9 cellular contexts compared by ENCODE assay signal in the genomic region with DNA sequence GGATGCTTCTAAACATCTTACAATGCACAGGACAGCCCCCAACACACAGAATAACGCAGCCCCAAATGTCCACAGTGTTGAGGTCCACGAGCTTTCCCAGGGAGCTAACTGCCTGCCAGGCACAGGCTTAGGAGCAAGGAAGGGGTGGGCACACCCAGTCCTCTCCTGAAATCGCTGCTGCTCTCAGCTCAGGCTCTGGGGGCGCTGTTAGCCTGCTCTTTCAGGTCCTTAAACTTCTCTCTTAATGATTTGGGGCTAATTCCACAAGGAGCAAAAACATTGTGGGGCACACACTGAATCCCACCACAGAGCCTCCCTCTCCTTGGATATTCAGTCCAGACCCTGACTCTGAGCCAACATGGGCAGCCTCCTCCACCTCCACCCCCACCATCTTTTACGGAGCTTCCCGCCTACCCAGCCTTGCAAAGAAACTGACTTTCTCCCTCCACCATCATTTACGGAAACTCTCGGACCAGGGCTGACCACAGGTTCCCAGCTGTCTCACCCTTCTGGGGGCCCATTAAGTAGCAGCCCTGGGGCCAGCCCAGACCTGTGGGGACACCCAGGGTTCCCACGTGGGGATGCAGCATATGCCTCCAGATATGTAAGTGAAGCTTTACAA. TPM values are rescaled to one million over a fixed set of nuclear protein-coding genes. Genes with fewer than 3 reads are reported as not detected.
A peak's percentile ranks its signal among the peaks of the same experiment; 100 is the strongest.
DNase-seq lines count a peak whose midpoint lies in the region; FAIRE-seq and TF ChIP-seq lines count a peak whose summit lies in the region.
"Had no signal": no experiment of that assay in that cellular context is flagged by ENCODE, and none has a peak within 500 bp of the region (broad histone marks: within the 10 kb centered on the region; RNA-seq: fewer than 3 reads in every experiment).

No MANE protein-coding gene starts in this region.

- no peak overlapping the region for H3K27ac ChIP-seq in SU-DHL-6 (ENCODE audit: low read depth, low read length)

- H3K36me3 Mint-ChIP-seq in progenitor cell of endocrine pancreas (ENCODE audit: insufficient read depth) = no peaks in the 10 kb centered on the region

- no peak overlapping the region for H3K9ac ChIP-seq in SU-DHL-6 (ENCODE audit: low read length)

- peaks cover 45% of the 10 kb centered on the region for H3K27me3 Mint-ChIP-seq in progenitor cell of endocrine pancreas

- no peak for FAIRE-seq in D721Med (lab: Jason Lieb, UNC)

- no peaks in the 10 kb centered on the region for H3K79me2 ChIP-seq in SU-DHL-6 (ENCODE audit: insufficient read depth, low read length)

- no peaks in the 10 kb centered on the region for H3K9me2 ChIP-seq in SU-DHL-6 (replicated peaks; ENCODE audit: insufficient read depth, low read length)

- no peaks in the 10 kb centered on the region for H3K4me1 Mint-ChIP-seq in progenitor cell of endocrine pancreas (ENCODE audit: low read depth)

- no peak for TF ChIP-seq POLR2A in erythroblast (IDR thresholded peaks at IDR 0.05; ENCODE audit: low read length)

- no peaks in the 10 kb centered on the region for H3K36me3 ChIP-seq in SU-DHL-6 (ENCODE audit: low read length)

- H3K9me3 Mint-ChIP-seq in progenitor cell of endocrine pancreas (ENCODE audit: low read depth) = no peaks in the 10 kb centered on the region

- no peaks in the 10 kb centered on the region for H3K9me3 ChIP-seq in SU-DHL-6 (ENCODE audit: insufficient read depth, low read length)

- no peak overlapping the region for H3K4me3 Mint-ChIP-seq in progenitor cell of endocrine pancreas (ENCODE audit: low read depth)

- H3K4me2 ChIP-seq in SU-DHL-6 (ENCODE audit: low read depth, low read length, poor library complexity, severe bottlenecking) = no peak overlapping the region

- H3K27me3 ChIP-seq in SU-DHL-6 (ENCODE audit: low read length) = no peaks in the 10 kb centered on the region; the same call in 1 of the 2 replicates

- DNase-seq in D721Med (ENCODE audit: insufficient read length, low spot score) (no peak), HFF-Myc (ENCODE audit: extremely low read depth, low read depth) (no peak), erythroblast (lab: John Stamatoyannopoulos, UW) (peak; percentile 28 to 53), progenitor cell of endocrine pancreas (ENCODE audit: low spot score, unreplicated experiment) (no peak), OCI-M2 (lab: John Stamatoyannopoulos, UW; ENCODE audit: unreplicated experiment) (no peak)
- no peak for DNase-seq in activated effector memory CD4-positive, alpha-beta T cell treated with anti-CD3 and anti-CD28 coated beads, Interleukin-2, amount 50 U/mL, for 16 hours
- no peak for DNase-seq in central memory CD4-positive, alpha-beta T cell

- no peaks in the 10 kb centered on the region for H3F3A ChIP-seq in SU-DHL-6 (ENCODE audit: insufficient read depth)

- H2AFZ ChIP-seq in SU-DHL-6 (ENCODE audit: low read depth, low read length, severe bottlenecking) = no peak overlapping the region

- H3K4me3 ChIP-seq in HFF-Myc (replicated peaks; ENCODE audit: low read depth, low read length) = no peak overlapping the region
- no peak overlapping the region for H3K4me3 ChIP-seq in SU-DHL-6 (ENCODE audit: insufficient read depth, low read length, poor library complexity, severe bottlenecking)

- no peak overlapping the region for H3K27ac Mint-ChIP-seq in progenitor cell of endocrine pancreas

- H4K20me1 ChIP-seq in SU-DHL-6 (ENCODE audit: low read depth, low read length) = no peaks in the 10 kb centered on the region

- peak; percentile 65 for TF ChIP-seq CTCF in D721Med (IDR thresholded peaks at IDR 0.05; ENCODE audit: insufficient read depth, missing control alignments)
- peak; percentile 38 for TF ChIP-seq CTCF in HFF-Myc (IDR thresholded peaks at IDR 0.05; ENCODE audit: low read depth, low read length, missing control alignments)
- peak; percentile 61 for TF ChIP-seq CTCF in SU-DHL-6 (IDR thresholded peaks at IDR 0.05; ENCODE audit: insufficient read depth, low read length, poor library complexity, severe bottlenecking)
- TF ChIP-seq CTCF in progenitor cell of endocrine pancreas (IDR thresholded peaks at IDR 0.05; ENCODE audit: unreplicated experiment) = peak; percentile 75

RNA-seq across cellular contexts. Expression of a gene that starts 1.1 kb away (rescaled TPM):
- total RNA-seq in progenitor cell of endocrine pancreas = not detected in 2 replicates
- total RNA-seq: lower leg skin had no signal

RNA-seq across cellular contexts. Expression of a gene that starts 20.3 kb away (rescaled TPM):
- not detected in 2 replicates for total RNA-seq in progenitor cell of endocrine pancreas

RNA-seq across cellular contexts. Expression of a gene that starts 25.8 kb away (rescaled TPM):
- total RNA-seq in progenitor cell of endocrine pancreas = not detected in 2 replicates
- total RNA-seq: lower leg skin had no signal

RNA-seq across cellular contexts. Expression of a gene that starts 35.0 kb away (rescaled TPM):
- not detected in 2 replicates for total RNA-seq in progenitor cell of endocrine pancreas

RNA-seq across cellular contexts. Expression of a gene that starts 57.3 kb away (rescaled TPM):
- total RNA-seq in progenitor cell of endocrine pancreas = not detected in 2 replicates

Comparison
In these comparisons a context has a peak if more than half of its experiments do, and no peak if none do; other contexts are left out.
1. DNase-seq: peak in erythroblast (2 of 2); none in D721Med (single experiment), HFF-Myc (single experiment), progenitor cell of endocrine pancreas (single experiment), activated effector memory CD4-positive, alpha-beta T cell treated with anti-CD3 and anti-CD28 coated beads, Interleukin-2, amount 50 U/mL, for 16 hours (single experiment), OCI-M2 (single experiment) and central memory CD4-positive, alpha-beta T cell (single experiment).
2. Peak in every context shown above with its lines, with median percentiles within 50 percentile points of each other: CTCF ChIP-seq.